Comparison of ENCODE assay signal across 15 cellular contexts in the genomic region with DNA sequence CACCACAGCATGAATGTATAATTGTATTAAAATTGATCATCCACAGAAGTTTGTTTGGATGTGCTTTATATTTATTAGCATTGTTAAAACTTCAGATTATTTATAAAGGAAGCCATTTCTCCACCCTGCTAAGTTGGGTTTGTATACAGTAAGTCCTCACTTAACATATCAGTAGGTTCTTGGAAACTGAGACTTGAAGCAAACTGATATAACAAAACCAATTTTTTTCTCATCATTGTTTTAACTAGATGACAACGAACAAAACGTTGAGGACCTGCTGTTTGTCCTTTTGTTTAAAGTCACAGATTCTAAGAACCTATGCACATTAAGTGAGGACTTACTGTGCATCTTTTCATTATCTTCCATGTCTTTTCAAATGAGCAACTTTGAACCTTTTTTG. TPM values are rescaled to one million over a fixed set of nuclear protein-coding genes. Genes with fewer than 3 reads are reported as not detected.
DNase-seq lines count a peak whose midpoint lies in the region; ATAC-seq and TF ChIP-seq lines count a peak whose summit lies in the region.
"Had no signal": no experiment of that assay in that cellular context is flagged by ENCODE, and none has a peak within 500 bp of the region (broad histone marks: within the 10 kb centered on the region; RNA-seq: fewer than 3 reads in every experiment).

No MANE protein-coding gene starts in this region.

- ATAC-seq in natural killer cell (no peak), GM23338 (peak; percentile 52), mucosa of descending colon (no peak)
- ATAC-seq in natural killer cell treated with Interleukin-12 subunit alpha and Interleukin-12 subunit beta and Interleukin-15 and Interleukin-18, amount 100 ng/mL, for 72 hours: no peak
- ATAC-seq in effector memory CD8-positive, alpha-beta T cell (replicated peaks): no peak

- H3K4me1 ChIP-seq in GM23338 (ENCODE audit: insufficient read depth) (peaks cover 31% of the 10 kb centered on the region), mucosa of descending colon (ENCODE audit: low read depth) (no peaks in the 10 kb centered on the region)
- H3K4me1 ChIP-seq: SJSA1 had no signal

- H3K79me2 ChIP-seq in GM23338 (replicated peaks; ENCODE audit: insufficient read depth): peaks cover 41% of the 10 kb centered on the region

- H3K36me3 Mint-ChIP-seq in natural killer cell: no peaks in the 10 kb centered on the region
- H3K36me3 Mint-ChIP-seq in natural killer cell treated with Interleukin-12 subunit alpha and Interleukin-12 subunit beta and Interleukin-15 and Interleukin-18, amount 100 ng/mL, for 72 hours: peaks cover 6% of the 10 kb centered on the region
- H3K36me3 Mint-ChIP-seq in GM23338 (ENCODE audit: low read depth): peaks cover 49% of the 10 kb centered on the region; the same call in 2 of the 3 replicates
- H3K36me3 Mint-ChIP-seq in effector memory CD8-positive, alpha-beta T cell (ENCODE audit: insufficient read depth): peaks cover 36% of the 10 kb centered on the region
- H3K36me3 Mint-ChIP-seq in chondrocyte (ENCODE audit: low read depth): peaks cover 10% of the 10 kb centered on the region

- no peak overlapping the region for H2AFZ ChIP-seq in GM23338

- TF ChIP-seq CTCF in natural killer cell (IDR thresholded peaks at IDR 0.05) (no peak), GM23338 (conservative IDR thresholded peaks at IDR 0.05; ENCODE audit: low read depth in 2 of 2) (no peak), mucosa of descending colon (IDR thresholded peaks at IDR 0.05) (no peak), chondrocyte (IDR thresholded peaks at IDR 0.05) (no peak)

- H4K20me1 ChIP-seq in GM23338 (replicated peaks; ENCODE audit: insufficient read depth): peaks cover 10% of the 10 kb centered on the region; the same call in 1 of the 2 replicates

- H3K4me3 ChIP-seq in GM23338: no peak overlapping the region
- no peak overlapping the region for H3K4me3 ChIP-seq in mucosa of descending colon
- H3K4me3 ChIP-seq: GM12878, HAP-1, K562, SJSA1 had no signal

- no peaks in the 10 kb centered on the region for H3K9me3 ChIP-seq in mucosa of descending colon
- H3K9me3 ChIP-seq: HAP-1, SJSA1 had no signal

- H3K9me3 Mint-ChIP-seq in natural killer cell (no peaks in the 10 kb centered on the region), GM23338 (no peaks in the 10 kb centered on the region), chondrocyte (ENCODE audit: low read depth) (no peaks in the 10 kb centered on the region)
- H3K9me3 Mint-ChIP-seq in natural killer cell treated with Interleukin-12 subunit alpha and Interleukin-12 subunit beta and Interleukin-15 and Interleukin-18, amount 100 ng/mL, for 72 hours: no peaks in the 10 kb centered on the region
- H3K9me3 Mint-ChIP-seq in effector memory CD8-positive, alpha-beta T cell: no peaks in the 10 kb centered on the region

- DNase-seq in natural killer cell (no peak), GM23338 (ENCODE audit: low spot score) (no peak), NCI-H774 (lab: John Stamatoyannopoulos, UW) (no peak), mucosa of descending colon (no peak), chondrocyte (ENCODE audit: low spot score) (no peak)
- no peak for DNase-seq in natural killer cell treated with Interleukin-12 subunit alpha and Interleukin-12 subunit beta and Interleukin-15 and Interleukin-18, amount 100 ng/mL, for 72 hours (ENCODE audit: low spot score)
- DNase-seq in effector memory CD8-positive, alpha-beta T cell: no peak
- DNase-seq: DMS79, NCI-H2227 treated with DMSO at 0.1 percent for 48 hours, NCI-H524 treated with DMSO at 0.1 percent for 48 hours, RPMI8226 had no signal

- intact Hi-C loops in natural killer cell (cut with micrococcal nuclease): no loop called here
- intact Hi-C loops in mucosa of descending colon (cut with DNase I, micrococcal nuclease): no loop called here

- H3K4me3 Mint-ChIP-seq in natural killer cell (no peak overlapping the region), GM23338 (no peak overlapping the region), chondrocyte (ENCODE audit: unreplicated experiment) (no peak overlapping the region)
- no peak overlapping the region for H3K4me3 Mint-ChIP-seq in natural killer cell treated with Interleukin-12 subunit alpha and Interleukin-12 subunit beta and Interleukin-15 and Interleukin-18, amount 100 ng/mL, for 72 hours
- H3K4me3 Mint-ChIP-seq in effector memory CD8-positive, alpha-beta T cell: no peak overlapping the region

- H3K36me3 ChIP-seq in GM23338 (ENCODE audit: insufficient read depth): no peaks in the 10 kb centered on the region; the same call in 1 of the 2 replicates
- H3K36me3 ChIP-seq in mucosa of descending colon (ENCODE audit: low read depth): no peaks in the 10 kb centered on the region

- H3K9me2 ChIP-seq in GM23338 (ENCODE audit: insufficient read depth): no peaks in the 10 kb centered on the region

- H3F3A ChIP-seq in GM23338 (replicated peaks; ENCODE audit: low read depth): no peaks in the 10 kb centered on the region

- H3K27me3 ChIP-seq in GM23338 (ENCODE audit: insufficient read depth): no peaks in the 10 kb centered on the region
- H3K27me3 ChIP-seq: SJSA1 had no signal

- H3K4me1 Mint-ChIP-seq in natural killer cell (peaks cover 5 to 9% of the 10 kb centered on the region in 2 donors), GM23338 (peaks cover 32% of the 10 kb centered on the region), chondrocyte (ENCODE audit: low read depth) (peaks cover 22% of the 10 kb centered on the region)
- H3K4me1 Mint-ChIP-seq in natural killer cell treated with Interleukin-12 subunit alpha and Interleukin-12 subunit beta and Interleukin-15 and Interleukin-18, amount 100 ng/mL, for 72 hours (ENCODE audit: low read depth in 2 of 2): peaks cover 0 to 5% of the 10 kb centered on the region in 2 donors
- no peaks in the 10 kb centered on the region for H3K4me1 Mint-ChIP-seq in effector memory CD8-positive, alpha-beta T cell (ENCODE audit: low read depth in 2 of 2)

- peak overlapping the region; percentile 18 for H3K4me2 ChIP-seq in GM23338

- H3K27ac ChIP-seq in GM23338 (ENCODE audit: low read depth): peak overlapping the region; percentile 36; the same call in 1 of the 2 replicates
- H3K27ac ChIP-seq: SJSA1 had no signal

- H3K27ac Mint-ChIP-seq in natural killer cell (peak overlapping the region; percentile 46 to 56), GM23338 (peak overlapping the region; percentile 56; the same call in 1 of the 2 replicates), chondrocyte (ENCODE audit: unreplicated experiment) (no peak overlapping the region)
- peak overlapping the region in 1 of 2 donors; percentile 15 for H3K27ac Mint-ChIP-seq in natural killer cell treated with Interleukin-12 subunit alpha and Interleukin-12 subunit beta and Interleukin-15 and Interleukin-18, amount 100 ng/mL, for 72 hours
- H3K27ac Mint-ChIP-seq in effector memory CD8-positive, alpha-beta T cell: peak overlapping the region; percentile 2 to 19

- H3K27me3 Mint-ChIP-seq in natural killer cell (ENCODE audit: low read depth in 2 of 2): no peaks in the 10 kb centered on the region
- H3K27me3 Mint-ChIP-seq in natural killer cell treated with Interleukin-12 subunit alpha and Interleukin-12 subunit beta and Interleukin-15 and Interleukin-18, amount 100 ng/mL, for 72 hours: no peaks in the 10 kb centered on the region
- H3K27me3 Mint-ChIP-seq in GM23338 (ENCODE audit: insufficient read depth, low read depth, poor library complexity): peaks cover 5% of the 10 kb centered on the region
- no peaks in the 10 kb centered on the region for H3K27me3 Mint-ChIP-seq in effector memory CD8-positive, alpha-beta T cell
- no peaks in the 10 kb centered on the region for H3K27me3 Mint-ChIP-seq in chondrocyte (ENCODE audit: low read depth)

TF ChIP-seq in GM23338, 12 proteins besides CTCF, POLR2A, EP300 and RAD21 (continues in another document):
- TF ChIP-seq, protein P1, sequence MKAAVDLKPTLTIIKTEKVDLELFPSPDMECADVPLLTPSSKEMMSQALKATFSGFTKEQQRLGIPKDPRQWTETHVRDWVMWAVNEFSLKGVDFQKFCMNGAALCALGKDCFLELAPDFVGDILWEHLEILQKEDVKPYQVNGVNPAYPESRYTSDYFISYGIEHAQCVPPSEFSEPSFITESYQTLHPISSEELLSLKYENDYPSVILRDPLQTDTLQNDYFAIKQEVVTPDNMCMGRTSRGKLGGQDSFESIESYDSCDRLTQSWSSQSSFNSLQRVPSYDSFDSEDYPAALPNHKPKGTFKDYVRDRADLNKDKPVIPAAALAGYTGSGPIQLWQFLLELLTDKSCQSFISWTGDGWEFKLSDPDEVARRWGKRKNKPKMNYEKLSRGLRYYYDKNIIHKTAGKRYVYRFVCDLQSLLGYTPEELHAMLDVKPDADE (IDR thresholded peaks at IDR 0.05): no peak
- TF ChIP-seq STAT1 (IDR thresholded peaks at IDR 0.05; ENCODE audit: unreplicated experiment) (no peak), CREB1 (CRISPR knock-in tag; IDR thresholded peaks at IDR 0.05; ENCODE audit: low read depth) (no peak)

RNA-seq across cellular contexts. Expression of a gene that starts 17.1 kb away (rescaled TPM):
- 10 to 100 TPM; 11.8 to 15.0 (median 13.0) TPM for total RNA-seq in natural killer cell
- total RNA-seq in natural killer cell treated with Interleukin-12 subunit alpha and Interleukin-12 subunit beta and Interleukin-15 and Interleukin-18, amount 100 ng/mL, for 72 hours: 10 to 100 TPM; 13.5 to 22.1 TPM
- total RNA-seq in GM23338 (2014; rRNA removed; shearing (Covaris generic)): 36.6 and 39.2 TPM in 2 replicates
- polyA plus RNA-seq in GM23338 (2016; fragmentation: Nextera tagmentation; extraction: Ambion mirVana): 31.2 and 33.4 TPM in 2 replicates
- total RNA-seq in mucosa of descending colon: 10 to 100 TPM; 10.3 to 13.8 (median 13.5) TPM
- 8.9 to 10.1 TPM (median 9.8 TPM) in 3 replicates for total RNA-seq in chondrocyte

RNA-seq across cellular contexts. Expression of a gene that starts 27.1 kb away (rescaled TPM):
- total RNA-seq in natural killer cell: 10 to 100 TPM; 15.9 to 17.4 (median 16.9) TPM
- 10 to 100 TPM; 10.7 to 13.9 TPM for total RNA-seq in natural killer cell treated with Interleukin-12 subunit alpha and Interleukin-12 subunit beta and Interleukin-15 and Interleukin-18, amount 100 ng/mL, for 72 hours
- 18.4 and 19.6 TPM in 2 replicates for total RNA-seq in GM23338 (2014; rRNA removed; shearing (Covaris generic))
- polyA plus RNA-seq in GM23338 (2016; fragmentation: Nextera tagmentation; extraction: Ambion mirVana): 10.6 and 12.4 TPM in 2 replicates
- 10 to 100 TPM in 1 of 3 donors, 1 to 10 TPM in 2; 6.6 to 10.9 (median 7.2) TPM for total RNA-seq in mucosa of descending colon
- 5.1 to 6.8 TPM (median 6.0 TPM) in 3 replicates for total RNA-seq in chondrocyte

RNA-seq across cellular contexts. Expression of a gene that starts 27.2 kb away (rescaled TPM):
- 10 to 100 TPM; 23.5 to 26.4 (median 23.6) TPM for total RNA-seq in natural killer cell
- 10 to 100 TPM; 21.8 to 33.8 TPM for total RNA-seq in natural killer cell treated with Interleukin-12 subunit alpha and Interleukin-12 subunit beta and Interleukin-15 and Interleukin-18, amount 100 ng/mL, for 72 hours
- total RNA-seq in GM23338 (2014; rRNA removed; shearing (Covaris generic)): 36.0 and 59.0 TPM in 2 replicates
- polyA plus RNA-seq in GM23338 (2016; fragmentation: Nextera tagmentation; extraction: Ambion mirVana): 34.0 and 41.9 TPM in 2 replicates
- total RNA-seq in mucosa of descending colon: 10 to 100 TPM; 18.1 to 26.6 (median 22.9) TPM
- 9.4 to 15.1 TPM (median 14.6 TPM) in 3 replicates for total RNA-seq in chondrocyte
